ENCODE assay signal across 24 cellular contexts in the genomic region with DNA sequence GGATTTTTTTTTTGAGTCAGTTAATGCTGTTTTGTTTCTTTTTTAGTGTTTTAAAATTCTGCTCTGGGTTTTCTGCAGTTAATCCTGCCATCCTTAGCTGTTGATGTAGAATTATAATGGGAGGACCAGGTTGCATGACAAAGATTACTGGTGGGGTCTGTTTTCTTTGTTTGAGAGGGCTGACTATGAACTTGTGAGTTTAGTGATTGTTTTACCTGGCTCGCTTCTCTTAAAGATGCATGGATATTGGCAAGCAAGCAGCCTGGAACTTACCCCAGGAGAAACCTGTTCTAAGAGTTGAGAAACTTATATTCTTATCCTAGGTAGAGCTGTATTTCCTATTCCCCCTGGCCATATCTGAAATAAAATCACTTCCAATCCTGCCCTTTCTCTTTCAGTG.
"Had no signal": no experiment of that assay in that cellular context is flagged by ENCODE, and none has a peak within 500 bp of the region (broad histone marks: within the 10 kb centered on the region; RNA-seq: fewer than 3 reads in every experiment).

No MANE protein-coding gene starts in this region.

- DNase-seq: activated CD4-positive, alpha-beta T cell treated with anti-CD3 and anti-CD28 coated beads for 1 hour; activated CD4-positive, alpha-beta T cell treated with anti-CD3 and anti-CD28 coated beads for 4 hours; activated CD4-positive, alpha-beta T cell treated with anti-CD3 and anti-CD28 coated beads, Interleukin-2, amount 10 ng/mL, durations not matched to agents 7 days and 5 days; activated CD4-positive, alpha-beta T cell treated with anti-CD3 and anti-CD28 coated beads, Interleukin-2, amount 50 U/mL, for 48 hours; activated CD8-positive, alpha-beta memory T cell treated with anti-CD3 and anti-CD28 coated beads for 24 hours; activated CD8-positive, alpha-beta T cell treated with anti-CD3 and anti-CD28 coated beads for 36 hours; activated effector memory CD4-positive, alpha-beta T cell treated with Interleukin-2 at 50 U/mL for 16 hours; activated gamma-delta T cell treated with Interleukin-2 at 50 U/mL for 16 hours; activated naive CD4-positive, alpha-beta T cell treated with anti-CD3 and anti-CD28 coated beads, Interleukin-2, amount 50 U/mL, for 16 hours; activated naive CD4-positive, alpha-beta T cell treated with Interleukin-2 at 50 U/mL for 16 hours; activated T-cell treated with anti-CD3 and anti-CD28 coated beads, Interleukin-2, amount 50 U/mL, for 4 hours; amniotic stem cell; brain microvascular endothelial cell; dorsolateral prefrontal cortex; effector memory CD4-positive, alpha-beta T cell; endodermal cell; foreskin fibroblast; head of caudate nucleus; T-helper 2 cell had no signal

- H3K27ac ChIP-seq: brain microvascular endothelial cell, coronary artery, dorsolateral prefrontal cortex had no signal

- H3K4me1 Mint-ChIP-seq: activated CD4-positive, alpha-beta T cell treated with anti-CD3 and anti-CD28 coated beads, Interleukin-2, amount 10 ng/mL, durations not matched to agents 7 days and 5 days; activated T-helper 17 cell treated with anti-CD3 and anti-CD28 coated beads, Interleukin-2, amount 50 U/mL, for 72 hours; central memory CD8-positive, alpha-beta T cell had no signal

- H3K4me3 ChIP-seq: coronary artery, dorsolateral prefrontal cortex had no signal

- H3K27ac Mint-ChIP-seq: activated CD4-positive, alpha-beta T cell treated with anti-CD3 and anti-CD28 coated beads, Interleukin-2, amount 10 ng/mL, durations not matched to agents 7 days and 5 days; activated CD8-positive, alpha-beta T cell treated with anti-CD3 and anti-CD28 coated beads for 36 hours; activated naive CD8-positive, alpha-beta T cell; activated T-helper 17 cell treated with anti-CD3 and anti-CD28 coated beads, Interleukin-2, amount 50 U/mL, for 72 hours; dendritic cell treated with granulocyte-macrophage colony-stimulating factor and Interleukin-4, amounts not matched to agents 40 ng/mL and 50 ng/mL, for 4 days; endodermal cell had no signal

- H3K4me3 Mint-ChIP-seq: activated CD4-positive, alpha-beta T cell treated with anti-CD3 and anti-CD28 coated beads, Interleukin-2, amount 10 ng/mL, durations not matched to agents 7 days and 5 days; activated CD8-positive, alpha-beta T cell treated with anti-CD3 and anti-CD28 coated beads for 36 hours; activated naive CD8-positive, alpha-beta T cell; activated T-cell treated with anti-CD3 and anti-CD28 coated beads, Interleukin-2, amount 50 U/mL, for 4 hours; activated T-helper 17 cell treated with anti-CD3 and anti-CD28 coated beads, Interleukin-2, amount 50 U/mL, for 72 hours; central memory CD8-positive, alpha-beta T cell; dendritic cell treated with granulocyte-macrophage colony-stimulating factor and Interleukin-4, amounts not matched to agents 40 ng/mL and 50 ng/mL, for 4 days; endodermal cell had no signal

- H3K36me3 ChIP-seq: brain microvascular endothelial cell had no signal

- H3K36me3 Mint-ChIP-seq: activated naive CD8-positive, alpha-beta T cell had no signal

- H3K27me3 Mint-ChIP-seq: activated CD4-positive, alpha-beta T cell treated with anti-CD3 and anti-CD28 coated beads, Interleukin-2, amount 10 ng/mL, durations not matched to agents 7 days and 5 days; activated CD8-positive, alpha-beta T cell treated with anti-CD3 and anti-CD28 coated beads for 36 hours; activated naive CD8-positive, alpha-beta T cell; activated T-helper 17 cell treated with anti-CD3 and anti-CD28 coated beads, Interleukin-2, amount 50 U/mL, for 72 hours; central memory CD8-positive, alpha-beta T cell; dendritic cell treated with granulocyte-macrophage colony-stimulating factor and Interleukin-4, amounts not matched to agents 40 ng/mL and 50 ng/mL, for 4 days had no signal

- H3K9me3 Mint-ChIP-seq: activated CD8-positive, alpha-beta T cell treated with anti-CD3 and anti-CD28 coated beads for 36 hours; endodermal cell had no signal

- H3K27me3 ChIP-seq: brain microvascular endothelial cell, dorsolateral prefrontal cortex had no signal
